ENCODE assay signal across 23 cellular contexts in the genomic region with DNA sequence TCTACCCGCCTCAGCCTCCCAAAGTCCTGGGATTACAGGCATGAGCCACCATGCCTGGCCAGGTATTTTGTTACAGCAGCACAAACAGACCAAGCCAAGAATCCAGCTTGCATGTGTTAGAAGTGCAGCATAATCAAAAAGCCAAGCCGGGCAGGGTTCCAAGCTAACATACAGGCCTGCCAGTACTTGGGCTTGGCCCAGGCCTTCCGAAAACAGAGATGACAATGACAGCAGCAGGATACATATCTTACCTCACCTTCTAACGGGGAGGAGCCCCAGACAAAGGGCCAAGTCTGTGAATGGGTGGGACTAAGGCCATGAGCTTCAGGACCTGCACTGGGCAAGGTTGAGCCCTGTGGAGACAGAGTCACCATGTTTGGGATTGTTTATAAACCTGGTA.
DNase-seq lines count a peak whose midpoint lies in the region; ATAC-seq and TF ChIP-seq lines count a peak whose summit lies in the region.
"Had no signal": no experiment of that assay in that cellular context is flagged by ENCODE, and none has a peak within 500 bp of the region (broad histone marks: within the 10 kb centered on the region; RNA-seq: fewer than 3 reads in every experiment).

No MANE protein-coding gene starts in this region.

- no peaks in the 10 kb centered on the region for H3K4me1 Mint-ChIP-seq in T-helper 2 cell treated with Interferon-gamma antibody and Interleukin-4, amounts not matched to agents 5 μg/mL and 100 μg/mL, for 36 hours (ENCODE audit: low read depth)
- H3K4me1 Mint-ChIP-seq in glutamatergic neuron (ENCODE audit: low read depth, unreplicated experiment), result peaks cover 4% of the 10 kb centered on the region
- H3K4me1 Mint-ChIP-seq: activated CD4-positive, alpha-beta memory T cell treated with anti-CD3 and anti-CD28 coated beads, Interleukin-2, amount 10 ng/mL, durations not matched to agents 7 days and 5 days; neural progenitor cell had no signal

- no peak overlapping the region for H3K4me3 ChIP-seq in MG63
- no peak overlapping the region for H3K4me3 ChIP-seq in breast epithelium
- no peak overlapping the region for H3K4me3 ChIP-seq in right cardiac atrium (ENCODE audit: low read length)
- H3K4me3 ChIP-seq: BLaER1, K562, neural progenitor cell had no signal

- no peaks in the 10 kb centered on the region for H3K27me3 Mint-ChIP-seq in T-helper 2 cell treated with Interferon-gamma antibody and Interleukin-4, amounts not matched to agents 5 μg/mL and 100 μg/mL, for 36 hours (ENCODE audit: low read depth)
- no peaks in the 10 kb centered on the region for H3K27me3 Mint-ChIP-seq in glutamatergic neuron (ENCODE audit: unreplicated experiment)
- H3K27me3 Mint-ChIP-seq: activated CD4-positive, alpha-beta memory T cell treated with anti-CD3 and anti-CD28 coated beads, Interleukin-2, amount 10 ng/mL, durations not matched to agents 7 days and 5 days; activated naive CD8-positive, alpha-beta T cell had no signal

- peak in 1 of 2 donors; percentile 42 for ATAC-seq in right cardiac atrium
- ATAC-seq in HG03135 (IDR thresholded peaks at IDR 0.05; ENCODE audit: unreplicated experiment), result no peak
- ATAC-seq: K562 had no signal

- H3K4me3 Mint-ChIP-seq in T-helper 2 cell treated with Interferon-gamma antibody and Interleukin-4, amounts not matched to agents 5 μg/mL and 100 μg/mL, for 36 hours, result no peak overlapping the region
- no peak overlapping the region for H3K4me3 Mint-ChIP-seq in glutamatergic neuron (ENCODE audit: unreplicated experiment)
- H3K4me3 Mint-ChIP-seq: activated CD4-positive, alpha-beta memory T cell treated with anti-CD3 and anti-CD28 coated beads, Interleukin-2, amount 10 ng/mL, durations not matched to agents 7 days and 5 days; activated naive CD8-positive, alpha-beta T cell; neural progenitor cell had no signal

- H3K9me3 ChIP-seq in MG63, result no peaks in the 10 kb centered on the region
- H3K9me3 ChIP-seq in breast epithelium, result no peaks in the 10 kb centered on the region
- no peaks in the 10 kb centered on the region for H3K9me3 ChIP-seq in right cardiac atrium (ENCODE audit: control insufficient read depth, low read length)
- H3K9me3 ChIP-seq: BLaER1 had no signal

- H3K27me3 ChIP-seq in MG63 (no peaks in the 10 kb centered on the region), breast epithelium (no peaks in the 10 kb centered on the region), right cardiac atrium (ENCODE audit: control insufficient read depth, insufficient read depth) (no peaks in the 10 kb centered on the region)
- H3K27me3 ChIP-seq: BLaER1, neural progenitor cell had no signal

- DNase-seq in MG63, result peak; percentile 4
- peak; percentile 42 for DNase-seq in NCI-H446 treated with DMSO at 0.1 percent for 48 hours (lab: John Stamatoyannopoulos, UW)
- DNase-seq in breast epithelium (ENCODE audit: low spot score in 2 of 2), result peak; percentile 21 to 75
- peak; percentile 16 to 61 (median 55) for DNase-seq in right cardiac atrium
- no peak for DNase-seq in NCI-H1417 treated with DMSO at 0.1 percent for 48 hours (lab: John Stamatoyannopoulos, UW)
- no peak for DNase-seq in T-helper 2 cell treated with Interferon-gamma antibody and Interleukin-4, amounts not matched to agents 5 μg/mL and 100 μg/mL, for 36 hours (ENCODE audit: low spot score)
- no peak for DNase-seq in glutamatergic neuron
- DNase-seq: activated CD4-positive, alpha-beta memory T cell treated with anti-CD3 and anti-CD28 coated beads, Interleukin-2, amount 10 ng/mL, durations not matched to agents 7 days and 5 days; activated CD4-positive, CD25-positive, alpha-beta regulatory T cell treated with anti-CD3 and anti-CD28 coated beads, Interleukin-2, amount 50 U/mL, for 72 hours; cerebellar nuclear complex; COR-L47; DMS79 treated with DMSO at 0.1 percent for 48 hours; H7; MM.1S; NCI-H1436; NCI-H69; stimulated activated CD4-positive, alpha-beta T cell treated with anti-CD3 and anti-CD28 coated beads, Interleukin-15, amount 100 ng/mL, for 24 hours; stimulated activated naive CD4-positive, alpha-beta T cell treated with Interleukin-2 at 50 U/mL for 16 hours had no signal

- TF ChIP-seq CTCF in breast epithelium (IDR thresholded peaks at IDR 0.05) (no peak), glutamatergic neuron (IDR thresholded peaks at IDR 0.05; ENCODE audit: partially characterized antibody, unreplicated experiment) (no peak)

- H3K36me3 Mint-ChIP-seq in T-helper 2 cell treated with Interferon-gamma antibody and Interleukin-4, amounts not matched to agents 5 μg/mL and 100 μg/mL, for 36 hours (ENCODE audit: low read depth), result no peaks in the 10 kb centered on the region
- H3K36me3 Mint-ChIP-seq in glutamatergic neuron (ENCODE audit: unreplicated experiment), result no peaks in the 10 kb centered on the region
- H3K36me3 Mint-ChIP-seq: activated naive CD8-positive, alpha-beta T cell; neural progenitor cell had no signal

- H3K36me3 ChIP-seq in MG63, result no peaks in the 10 kb centered on the region
- no peaks in the 10 kb centered on the region for H3K36me3 ChIP-seq in breast epithelium
- H3K36me3 ChIP-seq: BLaER1, neural progenitor cell had no signal

- TF ChIP-seq POLR2A in breast epithelium (IDR thresholded peaks at IDR 0.05), result no peak

- peaks cover 4% of the 10 kb centered on the region for H3K9me3 Mint-ChIP-seq in T-helper 2 cell treated with Interferon-gamma antibody and Interleukin-4, amounts not matched to agents 5 μg/mL and 100 μg/mL, for 36 hours
- H3K9me3 Mint-ChIP-seq in glutamatergic neuron (ENCODE audit: unreplicated experiment), result no peaks in the 10 kb centered on the region
- H3K9me3 Mint-ChIP-seq: neural progenitor cell had no signal

- H3K4me1 ChIP-seq in breast epithelium (no peaks in the 10 kb centered on the region), right cardiac atrium (ENCODE audit: control insufficient read depth, insufficient read depth, low read length) (no peaks in the 10 kb centered on the region)
- H3K4me1 ChIP-seq: neural progenitor cell had no signal

- H3K27ac ChIP-seq in breast epithelium (peak overlapping the region in 1 of 2 donors; percentile 0), right cardiac atrium (ENCODE audit: low read length) (no peak overlapping the region)
- H3K27ac ChIP-seq: BLaER1, neural progenitor cell had no signal

- WGBS in right cardiac atrium, result 57% methylated on average over 4 of the region's 4 CpGs

- no peak overlapping the region for H3K27ac Mint-ChIP-seq in T-helper 2 cell treated with Interferon-gamma antibody and Interleukin-4, amounts not matched to agents 5 μg/mL and 100 μg/mL, for 36 hours
- no peak overlapping the region for H3K27ac Mint-ChIP-seq in glutamatergic neuron (ENCODE audit: unreplicated experiment)
- H3K27ac Mint-ChIP-seq: activated CD4-positive, alpha-beta memory T cell treated with anti-CD3 and anti-CD28 coated beads, Interleukin-2, amount 10 ng/mL, durations not matched to agents 7 days and 5 days; activated naive CD8-positive, alpha-beta T cell; neural progenitor cell had no signal

- intact Hi-C loops in breast epithelium (cut with DNase I; ENCODE audit: low total_unique reads), result no loop called here
- intact Hi-C loops in right cardiac atrium (cut with DNase I), result no loop called here

Comparison
In these comparisons a context has a peak if more than half of its experiments do, and no peak if none do; other contexts are left out.
1. DNase-seq: peak in MG63 (single experiment), NCI-H446 treated with DMSO at 0.1 percent for 48 hours (single experiment), breast epithelium (2 of 2) and right cardiac atrium (3 of 3); none in NCI-H1417 treated with DMSO at 0.1 percent for 48 hours (single experiment), T-helper 2 cell treated with Interferon-gamma antibody and Interleukin-4, amounts not matched to agents 5 μg/mL and 100 μg/mL, for 36 hours (single experiment) and glutamatergic neuron (single experiment).